Comparison of ENCODE assay signal across 17 cellular contexts in the genomic region with DNA sequence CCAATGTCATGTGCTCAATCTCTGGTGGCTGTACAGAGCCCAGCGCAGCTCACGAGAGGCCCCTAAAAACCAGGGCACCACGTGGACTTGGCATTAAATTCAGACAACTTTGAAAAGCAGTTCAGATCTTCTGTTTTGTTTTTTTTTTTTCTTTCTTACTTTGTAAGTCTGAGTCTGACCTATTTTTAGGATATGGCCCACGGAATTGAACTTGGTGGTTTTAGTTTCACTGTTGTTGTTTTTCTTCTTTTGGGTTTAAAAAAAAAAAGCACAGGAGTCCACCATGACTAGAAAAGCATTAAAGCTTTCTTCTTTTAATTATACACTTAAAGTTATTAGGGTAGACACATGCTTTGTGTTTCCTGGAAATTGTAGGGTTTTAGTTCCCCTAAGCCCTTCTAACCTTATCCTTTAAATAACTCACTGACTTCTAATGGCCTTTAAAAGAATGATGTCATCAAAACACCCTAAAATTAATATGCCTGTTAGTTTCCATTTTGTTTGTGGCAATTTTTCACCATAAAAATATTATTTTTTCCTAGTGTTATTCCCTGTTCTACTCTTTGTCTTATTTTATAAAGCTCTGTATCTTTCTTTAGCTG. TPM values are rescaled to one million over a fixed set of nuclear protein-coding genes. Genes with fewer than 3 reads are reported as not detected.
DNase-seq lines count a peak whose midpoint lies in the region; ATAC-seq and TF ChIP-seq lines count a peak whose summit lies in the region.
"Had no signal": no experiment of that assay in that cellular context is flagged by ENCODE, and none has a peak within 500 bp of the region (broad histone marks: within the 10 kb centered on the region; RNA-seq: fewer than 3 reads in every experiment).

No MANE protein-coding gene starts in this region.

- H3K9ac ChIP-seq in MM.1S (ENCODE audit: low read length), result peak overlapping the region; percentile 14; the same call in 1 of the 2 replicates

- peak overlapping the region; percentile 44 for H3K4me2 ChIP-seq in MM.1S (ENCODE audit: low read depth, low read length)

- no peaks in the 10 kb centered on the region for H3K9me2 ChIP-seq in MM.1S (replicated peaks; ENCODE audit: insufficient read depth, low read length)

- H3K4me1 ChIP-seq in MM.1S (ENCODE audit: low read length), result peaks cover 19% of the 10 kb centered on the region
- H3K4me1 ChIP-seq in thoracic aorta (ENCODE audit: control insufficient read depth in 1 of 2, low read depth in 2 of 2), result peaks cover 9 to 29% of the 10 kb centered on the region in 2 donors

- no peaks in the 10 kb centered on the region for H4K20me1 ChIP-seq in MM.1S (ENCODE audit: insufficient read depth, low read length)

- no peaks in the 10 kb centered on the region for H3F3A ChIP-seq in MM.1S (ENCODE audit: insufficient read depth, low read length)

- no peak for TF ChIP-seq CTCF in GM20000 (IDR thresholded peaks at IDR 0.05; ENCODE audit: extremely low read depth, missing control alignments)
- TF ChIP-seq CTCF in MM.1S (IDR thresholded peaks at IDR 0.05; ENCODE audit: low read length), result no peak
- TF ChIP-seq CTCF in fibroblast of villous mesenchyme (IDR thresholded peaks at IDR 0.05; ENCODE audit: insufficient read depth, low read depth, low read length), result no peak
- no peak for TF ChIP-seq CTCF in thoracic aorta (IDR thresholded peaks at IDR 0.05)

- peak; percentile 4 for DNase-seq in GM20000 (ENCODE audit: low spot score)
- DNase-seq in MM.1S, result peak; percentile 64
- peak; percentile 30 for DNase-seq in fibroblast of villous mesenchyme (ENCODE audit: low read depth)
- no peak for DNase-seq in thoracic aorta (ENCODE audit: low spot score)
- DNase-seq in DMS79 treated with DMSO at 0.1 percent for 48 hours (lab: John Stamatoyannopoulos, UW), result no peak
- no peak for DNase-seq in NCI-H1694 (lab: John Stamatoyannopoulos, UW)
- DNase-seq: activated B cell treated with CpG ODN at 0.5 μM for 24 hours; activated CD8-positive, alpha-beta memory T cell treated with anti-CD3 and anti-CD28 coated beads, Interleukin-2, amount 50 U/mL, for 4 hours; activated naive CD4-positive, alpha-beta T cell; C1 segment of cervical spinal cord; KBM-7; left colon; NCI-H1417; NCI-H226 had no signal

- H3K9me3 ChIP-seq in MM.1S (replicated peaks; ENCODE audit: insufficient read depth, low read length) (no peaks in the 10 kb centered on the region), thoracic aorta (no peaks in the 10 kb centered on the region)

- H3K36me3 ChIP-seq in MM.1S (replicated peaks; ENCODE audit: insufficient read depth, low read length) (no peaks in the 10 kb centered on the region), thoracic aorta (no peaks in the 10 kb centered on the region)

- H3K4me3 ChIP-seq in MM.1S (ENCODE audit: low read length) (peak overlapping the region; percentile 8; the same call in 1 of the 2 replicates), fibroblast of villous mesenchyme (ENCODE audit: low read depth, low read length) (no peak overlapping the region), thoracic aorta (peak overlapping the region; percentile 23)

- H3K27me3 ChIP-seq in MM.1S (replicated peaks; ENCODE audit: insufficient read depth, low read length) (no peaks in the 10 kb centered on the region), thoracic aorta (replicated peaks; ENCODE audit: insufficient read depth) (no peaks in the 10 kb centered on the region)

- peak overlapping the region; percentile 61; the same call in 1 of the 2 replicates for H3K27ac ChIP-seq in MM.1S (ENCODE audit: low read length)
- H3K27ac ChIP-seq in thoracic aorta, result peak overlapping the region; percentile 63 to 70

- H3K79me2 ChIP-seq in MM.1S (ENCODE audit: low read length), result no peaks in the 10 kb centered on the region

- no peak overlapping the region for H2AFZ ChIP-seq in MM.1S (ENCODE audit: low read length)

- ATAC-seq in thoracic aorta (ENCODE audit: insufficient number of reproducible peaks, low FRiP score, low read depth), result no peak
- ATAC-seq in GM19351 (IDR thresholded peaks at IDR 0.05; ENCODE audit: unreplicated experiment), result no peak
- ATAC-seq in GM19452 (IDR thresholded peaks at IDR 0.05; ENCODE audit: unreplicated experiment), result no peak
- ATAC-seq: left colon, Right ventricle myocardium inferior had no signal

RNA-seq across cellular contexts. Expression of a gene that starts 48.5 kb away (rescaled TPM):
- 177 and 217 TPM in 2 replicates for total RNA-seq in fibroblast of villous mesenchyme
- total RNA-seq in thoracic aorta, result 1,000 to 10,000 TPM in 1 of 2 donors, 100 to 1,000 TPM in 1; 821 to 1,207 TPM

Comparison
In these comparisons a context has a peak if more than half of its experiments do, and no peak if none do; other contexts are left out.
1. DNase-seq: peak in GM20000 (single experiment), MM.1S (single experiment) and fibroblast of villous mesenchyme (single experiment); none in thoracic aorta (single experiment), DMS79 treated with DMSO at 0.1 percent for 48 hours (single experiment) and NCI-H1694 (single experiment).